Comparison of ENCODE assay signal across 8 cellular contexts in the genomic region with DNA sequence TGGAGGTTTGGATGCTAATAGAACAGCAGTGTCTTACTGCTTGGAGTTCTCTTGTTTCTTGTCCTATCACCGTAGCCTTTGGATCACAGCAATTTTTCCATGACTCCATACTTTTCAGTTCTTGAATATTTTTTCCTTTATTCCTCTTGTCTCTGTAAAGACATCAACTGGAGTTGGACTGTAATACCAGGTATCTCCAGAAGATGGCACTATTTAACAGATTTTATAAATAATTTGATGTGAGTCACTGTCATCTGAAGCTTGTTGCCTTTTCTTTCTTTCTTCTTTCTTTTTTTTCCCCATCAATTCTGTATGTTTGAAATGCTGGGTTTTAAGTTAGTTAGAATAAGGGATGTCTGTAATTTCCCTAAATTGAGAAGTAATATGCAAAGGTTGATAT.
A peak's percentile ranks its signal among the peaks of the same experiment; 100 is the strongest.
DNase-seq lines count a peak whose midpoint lies in the region; ATAC-seq and TF ChIP-seq lines count a peak whose summit lies in the region.

No MANE protein-coding gene starts in this region.

- H3K9me3 ChIP-seq in OCI-LY1 (ENCODE audit: low read length), result no peaks in the 10 kb centered on the region

- H3K27ac ChIP-seq in OCI-LY1 (ENCODE audit: low read depth, low read length, poor library complexity, severe bottlenecking), result no peak overlapping the region

- no peak overlapping the region for H3K4me2 ChIP-seq in OCI-LY1 (ENCODE audit: low read length)

- no peak overlapping the region for H3K4me3 ChIP-seq in OCI-LY1 (ENCODE audit: low read depth, low read length, poor library complexity, severe bottlenecking)
- no peak overlapping the region for H3K4me3 ChIP-seq in epithelial cell of esophagus (ENCODE audit: low read length)

- peak; percentile 55 for TF ChIP-seq CTCF in AG09319 (IDR thresholded peaks at IDR 0.05; ENCODE audit: low read depth, low read length)
- peak; percentile 15; the same call in 1 of the 2 replicates for TF ChIP-seq CTCF in GM12874 (IDR thresholded peaks at IDR 0.05; ENCODE audit: insufficient read depth, low read depth, low read length)
- TF ChIP-seq CTCF in OCI-LY1 (IDR thresholded peaks at IDR 0.05; ENCODE audit: low read length), result peak; percentile 54
- peak; percentile 45 for TF ChIP-seq CTCF in epithelial cell of esophagus (IDR thresholded peaks at IDR 0.05; ENCODE audit: insufficient read depth, low read depth, low read length, missing control alignments)

- DNase-seq in AG09319 (ENCODE audit: extremely low read depth, low read depth), result no peak
- DNase-seq in epithelial cell of esophagus (ENCODE audit: low read depth), result peak; percentile 53
- DNase-seq in pons (ENCODE audit: low spot score), result peak; percentile 60

- H3K4me1 ChIP-seq in OCI-LY1 (ENCODE audit: insufficient read depth, low read length, severe bottlenecking), result no peaks in the 10 kb centered on the region

- no peaks in the 10 kb centered on the region for H3F3A ChIP-seq in OCI-LY1 (ENCODE audit: insufficient read depth, low read length)

- ATAC-seq in GM18519 (IDR thresholded peaks at IDR 0.05; ENCODE audit: low FRiP score, unreplicated experiment) (no peak), HG03025 (IDR thresholded peaks at IDR 0.05; ENCODE audit: low FRiP score, unreplicated experiment) (no peak), GM21447 (IDR thresholded peaks at IDR 0.05; ENCODE audit: unreplicated experiment) (no peak)

- H2AFZ ChIP-seq in OCI-LY1 (ENCODE audit: low read length), result no peak overlapping the region

- no peaks in the 10 kb centered on the region for H3K79me2 ChIP-seq in OCI-LY1 (ENCODE audit: insufficient read depth, low read length)

- no peaks in the 10 kb centered on the region for H4K20me1 ChIP-seq in OCI-LY1 (ENCODE audit: insufficient read depth, low read length)

- no peaks in the 10 kb centered on the region for H3K27me3 ChIP-seq in OCI-LY1 (ENCODE audit: insufficient read depth, low read length)

- peaks cover 46% of the 10 kb centered on the region for H3K36me3 ChIP-seq in OCI-LY1 (ENCODE audit: insufficient read depth, low read length)

- no peaks in the 10 kb centered on the region for H3K9me2 ChIP-seq in OCI-LY1 (ENCODE audit: low read depth, low read length)

- H3K9ac ChIP-seq in OCI-LY1 (ENCODE audit: low read length), result no peak overlapping the region
